In genomic region chr5:118314936-118315335, GRCh38 we compare ENCODE assay signal across 24 cellular contexts.
"Had no signal": no experiment of that assay in that cellular context is flagged by ENCODE, and none has a peak within 500 bp of the region (broad histone marks: within the 10 kb centered on the region; RNA-seq: fewer than 3 reads in every experiment).

No MANE protein-coding gene starts in this region.

- ATAC-seq: foreskin keratinocyte; gastroesophageal sphincter; heart left ventricle; left cardiac atrium; left lung; naive thymus-derived CD4-positive, alpha-beta T cell; right cardiac atrium; stimulated activated memory B cell treated with anti-CD40 and anti-IgM and Interleukin-4, amounts not matched to agents 10 μg/mL and 1 μg/mL and 100 μg/mL, for 72 hours; stimulated activated naive CD8-positive, alpha-beta T cell treated with anti-CD3 and anti-CD28 coated beads, Interleukin-15, Interleukin-2, amounts not matched to agents 100 U/mL and 50 U/mL, for 24 hours had no signal

- FAIRE-seq: endothelial cell of umbilical vein, islet of Langerhans had no signal

- DNase-seq: colonic mucosa; effector CD8-positive, alpha-beta T cell; endodermal cell; foreskin keratinocyte; heart left ventricle; hippocampal formation; left cardiac atrium; left lung; mesenchymal stem cell; midbrain; naive thymus-derived CD4-positive, alpha-beta T cell; nephron progenitor cell; nucleus accumbens; right cardiac atrium; sigmoid colon; stimulated activated CD4-positive, alpha-beta T cell treated with anti-CD3 and anti-CD28 coated beads, Interleukin-4, amount 100 ng/mL, for 4 hours; stimulated activated naive CD8-positive, alpha-beta T cell treated with anti-CD3 and anti-CD28 coated beads, Interleukin-15, Interleukin-2, amounts not matched to agents 100 U/mL and 50 U/mL, for 24 hours; substantia nigra; testis; tibial artery had no signal
